Comparison of ENCODE assay signal across 8 cellular contexts in the genomic region with DNA sequence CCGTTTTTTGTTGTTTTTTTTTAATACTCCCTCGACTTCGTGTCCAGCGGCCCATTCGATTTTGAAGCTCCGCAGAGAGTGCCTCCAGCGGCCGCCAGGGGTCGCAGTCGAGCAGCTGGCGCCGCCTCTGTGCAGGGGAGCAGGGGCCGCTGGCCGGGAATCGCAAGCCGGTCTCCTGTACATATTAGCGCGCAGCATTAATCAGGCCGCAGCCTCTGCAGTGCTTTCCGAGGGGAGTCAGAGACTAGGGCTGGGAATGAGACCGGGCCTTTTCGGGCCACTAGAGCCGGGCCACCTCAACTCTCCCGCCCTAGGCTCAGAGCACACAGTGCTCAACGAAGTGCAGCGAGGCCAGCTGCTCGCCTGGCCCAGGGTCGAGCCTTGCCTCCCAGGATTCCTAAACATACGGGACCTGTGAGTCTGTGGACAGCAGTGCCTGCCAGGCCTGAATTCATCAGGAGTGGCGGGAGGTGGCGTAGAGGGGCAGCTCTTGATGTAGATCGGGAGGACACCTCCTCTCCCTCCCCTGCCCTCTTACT.
DNase-seq lines count a peak whose midpoint lies in the region; ATAC-seq and TF ChIP-seq lines count a peak whose summit lies in the region.

No MANE protein-coding gene starts in this region.

- H3K36me3 ChIP-seq in BE2C (no peaks in the 10 kb centered on the region), SK-N-SH (replicated peaks in 1 of 2; ENCODE audit: control insufficient read depth in 1 of 2, insufficient read depth in 2 of 2, low read length in 1 of 2) (no peaks in the 10 kb centered on the region), rectal smooth muscle tissue (ENCODE audit: control insufficient read depth, insufficient read depth, low read length) (no peaks in the 10 kb centered on the region), vagina (no peaks in the 10 kb centered on the region)

- H3K27ac Mint-ChIP-seq in activated naive CD8-positive, alpha-beta T cell treated with anti-CD3 and anti-CD28 coated beads, Interleukin-2, amount 50 U/mL, for 24 hours, result no peak overlapping the region

- TF ChIP-seq CTCF in BE2C (IDR thresholded peaks at IDR 0.05; ENCODE audit: low read depth, low read length) (peak; percentile 94), SK-N-SH (IDR thresholded peaks at IDR 0.05) (peak; percentile 97), vagina (IDR thresholded peaks at IDR 0.05) (peak; percentile 83 to 91 (median 89))

- H3K27ac ChIP-seq in SK-N-SH (ENCODE audit: low read depth in 2 of 2, low read length in 1 of 2) (no peak overlapping the region), rectal smooth muscle tissue (ENCODE audit: low read depth, low read length) (no peak overlapping the region), vagina (no peak overlapping the region)

- no peak for TF ChIP-seq POLR2A in vagina (IDR thresholded peaks at IDR 0.05)

- H3K4me2 ChIP-seq in SK-N-SH, result 0 out of 2 replicates have a peak overlapping the region, but pooled peaks have one; percentile 37

- H3K4me3 Mint-ChIP-seq in activated naive CD8-positive, alpha-beta T cell treated with anti-CD3 and anti-CD28 coated beads, Interleukin-2, amount 50 U/mL, for 24 hours, result no peak overlapping the region

- H3K27me3 ChIP-seq in BE2C, result peaks cover 52% of the 10 kb centered on the region
- peaks cover 47% of the 10 kb centered on the region; the same call in 1 of the 2 replicates for H3K27me3 ChIP-seq in SK-N-SH (ENCODE audit: insufficient read depth)
- H3K27me3 ChIP-seq in rectal smooth muscle tissue (ENCODE audit: control insufficient read depth, insufficient read depth, low read length), result peaks cover 2% of the 10 kb centered on the region
- H3K27me3 ChIP-seq in vagina, result no peaks in the 10 kb centered on the region

- H3K9me3 ChIP-seq in BE2C, result no peaks in the 10 kb centered on the region
- no peaks in the 10 kb centered on the region for H3K9me3 ChIP-seq in SK-N-SH
- no peaks in the 10 kb centered on the region for H3K9me3 ChIP-seq in vagina

- no peak overlapping the region for H2AFZ ChIP-seq in SK-N-SH (ENCODE audit: low read depth)

- H3K9me3 Mint-ChIP-seq in activated naive CD8-positive, alpha-beta T cell treated with anti-CD3 and anti-CD28 coated beads, Interleukin-2, amount 50 U/mL, for 24 hours, result no peaks in the 10 kb centered on the region

- H3K79me2 ChIP-seq in SK-N-SH (ENCODE audit: insufficient read depth), result no peaks in the 10 kb centered on the region

- H3K27me3 Mint-ChIP-seq in activated naive CD8-positive, alpha-beta T cell treated with anti-CD3 and anti-CD28 coated beads, Interleukin-2, amount 50 U/mL, for 24 hours, result peaks cover 39% of the 10 kb centered on the region

- DNase-seq in BE2C (peak; percentile 82), GM19238 (ENCODE audit: insufficient read length, low spot score) (peak; percentile 56), KBM-7 (peak; percentile 67), SK-N-SH (peak; percentile 87), left cardiac atrium (peak; percentile 77), vagina (ENCODE audit: extremely low spot score in 2 of 2) (no peak)
- peak; percentile 72 for DNase-seq in activated naive CD8-positive, alpha-beta T cell treated with anti-CD3 and anti-CD28 coated beads, Interleukin-2, amount 50 U/mL, for 24 hours

- POLR2A ChIA-PET in SK-N-SH (lab: Yijun Ruan, JAX), result no interaction called here

- H3K4me3 ChIP-seq in BE2C (ENCODE audit: low read depth, low read length), result peak overlapping the region; percentile 29
- H3K4me3 ChIP-seq in SK-N-SH (ENCODE audit: low read depth in 2 of 2, low read length in 1 of 2), result peak overlapping the region in 1 of 2 experiments; percentile 62; a peak in 1 of 4 replicates
- H3K4me3 ChIP-seq in rectal smooth muscle tissue (ENCODE audit: low read length), result peak overlapping the region; percentile 30
- H3K4me3 ChIP-seq in vagina, result no peak overlapping the region

- no peak for TF ChIP-seq EP300 in SK-N-SH (IDR thresholded peaks at IDR 0.05; ENCODE audit: borderline replicate concordance in 1 of 2, low read depth in 1 of 2, low read length in 1 of 2)

- peak; percentile 73 for TF ChIP-seq RAD21 in SK-N-SH (IDR thresholded peaks at IDR 0.05; ENCODE audit: low read length)

- H4K20me1 ChIP-seq in SK-N-SH (ENCODE audit: insufficient read depth), result no peaks in the 10 kb centered on the region

- in situ Hi-C loops in KBM-7 (cut with MboI; ENCODE audit: low pct_unique_long_range_greater_than_20kb, low sequenced_read_pairs), result no loop called here

- ATAC-seq in activated naive CD8-positive, alpha-beta T cell treated with anti-CD3 and anti-CD28 coated beads, Interleukin-2, amount 50 U/mL, for 24 hours, result peak; percentile 77
- peak; percentile 95 to 96 for ATAC-seq in left cardiac atrium

- no peaks in the 10 kb centered on the region for H3K36me3 Mint-ChIP-seq in activated naive CD8-positive, alpha-beta T cell treated with anti-CD3 and anti-CD28 coated beads, Interleukin-2, amount 50 U/mL, for 24 hours (ENCODE audit: low read depth)

- no peaks in the 10 kb centered on the region for H3K9me2 ChIP-seq in SK-N-SH

- 21% methylated on average over 30 of the region's 32 CpGs for WGBS in SK-N-SH (ENCODE audit: low lambda C conversion rate)

- H3K4me1 Mint-ChIP-seq in activated naive CD8-positive, alpha-beta T cell treated with anti-CD3 and anti-CD28 coated beads, Interleukin-2, amount 50 U/mL, for 24 hours, result peaks cover 2% of the 10 kb centered on the region

- H3F3A ChIP-seq in SK-N-SH (replicated peaks; ENCODE audit: insufficient read depth), result no peaks in the 10 kb centered on the region

- H3K9ac ChIP-seq in SK-N-SH, result no peak overlapping the region
- H3K9ac ChIP-seq in rectal smooth muscle tissue (ENCODE audit: low read length), result no peak overlapping the region

- CTCF ChIA-PET in SK-N-SH (lab: Yijun Ruan, JAX), result interaction anchor here (0.5 to 7.2 kb wide), 40 partner anchors 9 to 888 kb away, joined by 3 to 66 read pairs (median 4); no protein-coding TSS in a partner anchor

- H3K4me1 ChIP-seq in BE2C (peaks cover 6% of the 10 kb centered on the region), SK-N-SH (ENCODE audit: control insufficient read depth in 1 of 2, insufficient read depth in 2 of 2, low read depth in 1 of 2, low read length in 1 of 2) (peaks cover 0 to 4% of the 10 kb centered on the region in 2 experiments; a peak in 1 of 4 replicates), rectal smooth muscle tissue (ENCODE audit: control insufficient read depth, insufficient read depth, low read length) (no peaks in the 10 kb centered on the region), vagina (no peaks in the 10 kb centered on the region)

- intact Hi-C loops in left cardiac atrium (cut with DNase I) (loop anchor here in 1 of 2 donors (2.0 to 5.0 kb wide), 4 partner anchors 259 to 889 kb away; no protein-coding TSS in a partner anchor), vagina (cut with DNase I) (loop anchor here (10.0 kb wide), 1 partner anchor 246 kb away; no protein-coding TSS in a partner anchor)

TF ChIP-seq in SK-N-SH, 30 proteins besides CTCF, POLR2A, EP300 and RAD21:
- TF ChIP-seq SMC3 (IDR thresholded peaks at IDR 0.05; ENCODE audit: low read depth, low read length) (peak; percentile 77), TEAD4 (IDR thresholded peaks at IDR 0.05; ENCODE audit: borderline replicate concordance, insufficient read depth) (no peak)

Comparison
In these comparisons a context has a peak if more than half of its experiments do, and no peak if none do; other contexts are left out.
1. DNase-seq: peak in BE2C (single experiment), GM19238 (single experiment), KBM-7 (single experiment), SK-N-SH (single experiment), activated naive CD8-positive, alpha-beta T cell treated with anti-CD3 and anti-CD28 coated beads, Interleukin-2, amount 50 U/mL, for 24 hours (single experiment) and left cardiac atrium (single experiment); none in vagina (0 of 2).
2. H3K4me3 ChIP-seq: peak in BE2C (single experiment) and rectal smooth muscle tissue (single experiment); none in vagina (0 of 2).
3. Peak in every context shown above with its lines, with median percentiles within 50 percentile points of each other: CTCF ChIP-seq.